8 cellular contexts compared by ENCODE assay signal in genomic region chr10:31030800-31031199, GRCh38. TPM values are rescaled to one million over a fixed set of nuclear protein-coding genes. Genes with fewer than 3 reads are reported as not detected.
DNase-seq lines count a peak whose midpoint lies in the region; ATAC-seq and TF ChIP-seq lines count a peak whose summit lies in the region.

No MANE protein-coding gene starts in this region.

- peak; percentile 20 for DNase-seq in SK-MEL-5 (ENCODE audit: low read depth, low spot score)
- no peak for DNase-seq in fibroblast of mammary gland (ENCODE audit: low read depth)
- no peak for DNase-seq in retinal pigment epithelial cell (ENCODE audit: low read depth)
- DNase-seq in activated T-cell treated with anti-CD3 and anti-CD28 coated beads, Interleukin-2, amount 50 U/mL, for 4 hours = no peak

- H3K4me3 ChIP-seq in fibroblast of mammary gland (ENCODE audit: control insufficient read depth, low read depth, low read length) (peak overlapping the region; percentile 57), retinal pigment epithelial cell (ENCODE audit: low read length) (peak overlapping the region; percentile 69)

- peaks cover 9% of the 10 kb centered on the region; the same call in 1 of the 2 replicates for H3K4me1 ChIP-seq in ES-I3 (ENCODE audit: insufficient read depth, low read length)

- TF ChIP-seq CTCF in fibroblast of mammary gland (conservative IDR thresholded peaks at IDR 0.05; ENCODE audit: control insufficient read depth, insufficient read depth, low read depth, low read length) (no peak), retinal pigment epithelial cell (conservative IDR thresholded peaks at IDR 0.05; ENCODE audit: low read depth, low read length) (no peak)

- no peaks in the 10 kb centered on the region for H3K36me3 Mint-ChIP-seq in activated T-cell treated with anti-CD3 and anti-CD28 coated beads, Interleukin-2, amount 50 U/mL, for 4 hours (ENCODE audit: insufficient read depth)

- in situ Hi-C loops in SK-MEL-5 (cut with HindIII; ENCODE audit: low pct_unique_long_range_greater_than_20kb, low sequenced_read_pairs) = no loop called here

- H3K9me3 ChIP-seq in ES-I3 (ENCODE audit: control insufficient read depth, insufficient read depth, low read length) = no peaks in the 10 kb centered on the region

- H3K4me3 Mint-ChIP-seq in activated T-cell treated with anti-CD3 and anti-CD28 coated beads, Interleukin-2, amount 50 U/mL, for 4 hours = no peak overlapping the region

- ATAC-seq in HG02610 (IDR thresholded peaks at IDR 0.05; ENCODE audit: unreplicated experiment) (no peak), HG03039 (IDR thresholded peaks at IDR 0.05; ENCODE audit: unreplicated experiment) (no peak), GM18858 (IDR thresholded peaks at IDR 0.05; ENCODE audit: unreplicated experiment) (no peak)
- ATAC-seq in activated T-cell treated with anti-CD3 and anti-CD28 coated beads, Interleukin-2, amount 50 U/mL, for 4 hours = no peak

- H3K4me1 Mint-ChIP-seq in activated T-cell treated with anti-CD3 and anti-CD28 coated beads, Interleukin-2, amount 50 U/mL, for 4 hours (ENCODE audit: low read depth) = peaks cover 11% of the 10 kb centered on the region

- H3K9ac ChIP-seq in ES-I3 (ENCODE audit: low read depth, low read length) = peak overlapping the region; percentile 88; the same call in 1 of the 2 replicates

- no peaks in the 10 kb centered on the region for H3K9me3 Mint-ChIP-seq in activated T-cell treated with anti-CD3 and anti-CD28 coated beads, Interleukin-2, amount 50 U/mL, for 4 hours

- H3K27me3 Mint-ChIP-seq in activated T-cell treated with anti-CD3 and anti-CD28 coated beads, Interleukin-2, amount 50 U/mL, for 4 hours (ENCODE audit: low read depth) = no peaks in the 10 kb centered on the region

- no peaks in the 10 kb centered on the region for H3K36me3 ChIP-seq in ES-I3 (ENCODE audit: insufficient read depth, low read length)

RNA-seq across cellular contexts. Expression of gene ZNF438, which starts 0.9 kb away (rescaled TPM):
- 4.6 and 5.7 TPM in 2 replicates for total RNA-seq in SK-MEL-5 (2014; rRNA removed; shearing (Covaris generic))
- polyA plus RNA-seq in SK-MEL-5 (2015; cell fraction: cytosol; rRNA removed) = 3.3 and 4.7 TPM in 2 replicates
- 4.7 and 5.3 TPM in 2 replicates for polyA plus RNA-seq in SK-MEL-5 (2015; cell fraction: nucleus; rRNA removed)
- 1 to 10 TPM in 2 of 3 donors, under 1 TPM in 1; 0.96 to 1.3 (median 1.2) TPM for total RNA-seq in activated T-cell treated with anti-CD3 and anti-CD28 coated beads, Interleukin-2, amount 50 U/mL, for 4 hours
